ENCODE assay signal across 33 cellular contexts in genomic region chr20:14807224-14807623, GRCh38.
"Had no signal": no experiment of that assay in that cellular context is flagged by ENCODE, and none has a peak within 500 bp of the region (broad histone marks: within the 10 kb centered on the region; RNA-seq: fewer than 3 reads in every experiment).

No MANE protein-coding gene starts in this region.

- H3K4me3 Mint-ChIP-seq: naive thymus-derived CD4-positive, alpha-beta T cell; natural killer cell; nephron; neural progenitor cell; stimulated activated memory B cell treated with anti-CD40 and anti-IgM and Interleukin-4, amounts not matched to agents 10 μg/mL and 1 μg/mL and 100 μg/mL, for 72 hours; stimulated activated naive CD8-positive, alpha-beta T cell treated with anti-CD3 and anti-CD28 coated beads, Interleukin-15, amount 100 ng/mL, for 72 hours; type B pancreatic cell had no signal

- H3K36me3 ChIP-seq: neural progenitor cell, neutrophil, ovary, spleen, suprapubic skin, tibial artery, transverse colon, upper lobe of right lung, uterus had no signal

- H3K9ac ChIP-seq: neural progenitor cell, parathyroid adenoma had no signal

- H3K4me1 Mint-ChIP-seq: naive thymus-derived CD4-positive, alpha-beta T cell; natural killer cell; nephron; neural progenitor cell; stimulated activated memory B cell treated with anti-CD40 and anti-IgM and Interleukin-4, amounts not matched to agents 10 μg/mL and 1 μg/mL and 100 μg/mL, for 72 hours; stimulated activated naive CD8-positive, alpha-beta T cell treated with anti-CD3 and anti-CD28 coated beads, Interleukin-15, amount 100 ng/mL, for 72 hours had no signal

- ATAC-seq: naive thymus-derived CD4-positive, alpha-beta T cell; natural killer cell; psoas muscle; right cardiac atrium; sciatic nerve; stimulated activated memory B cell treated with anti-CD40 and anti-IgM and Interleukin-4, amounts not matched to agents 10 μg/mL and 1 μg/mL and 100 μg/mL, for 72 hours; stimulated activated naive CD8-positive, alpha-beta T cell treated with anti-CD3 and anti-CD28 coated beads, Interleukin-15, amount 100 ng/mL, for 72 hours; stimulated activated naive CD8-positive, alpha-beta T cell treated with anti-CD3 and anti-CD28 coated beads, Interleukin-15, Interleukin-2, amounts not matched to agents 100 U/mL and 50 U/mL, for 24 hours; upper lobe of right lung had no signal

- H3K27ac ChIP-seq: neural progenitor cell, neutrophil, ovary, parathyroid adenoma, psoas muscle, skin epidermis, spleen, suprapubic skin, testis, tibial artery, transverse colon, upper lobe of right lung, uterus had no signal

- H3K27me3 ChIP-seq: neural progenitor cell, neutrophil, ovary, suprapubic skin, testis, tibial artery, transverse colon, upper lobe of right lung, uterus had no signal

- H2AFZ ChIP-seq: neural progenitor cell, parathyroid adenoma had no signal

- H3K36me3 Mint-ChIP-seq: stimulated activated memory B cell treated with anti-CD40 and anti-IgM and Interleukin-4, amounts not matched to agents 10 μg/mL and 1 μg/mL and 100 μg/mL, for 72 hours had no signal

- H3K27me3 Mint-ChIP-seq: naive thymus-derived CD4-positive, alpha-beta T cell; progenitor cell of endocrine pancreas; stimulated activated naive CD8-positive, alpha-beta T cell treated with anti-CD3 and anti-CD28 coated beads, Interleukin-15, amount 100 ng/mL, for 72 hours; type B pancreatic cell had no signal

- H3K4me1 ChIP-seq: neural progenitor cell, parathyroid adenoma, psoas muscle, spleen, suprapubic skin, testis, tibial artery, transverse colon, upper lobe of right lung, uterus had no signal

- H3K4me2 ChIP-seq: neural progenitor cell, smooth muscle cell had no signal

- DNase-seq: naive thymus-derived CD4-positive, alpha-beta T cell; natural killer cell; nucleus accumbens; ovary; posterior cingulate gyrus; psoas muscle; right cardiac atrium; spleen; stimulated activated CD4-positive, alpha-beta T cell treated with anti-CD3 and anti-CD28 coated beads, Interleukin-12 subunit alpha, Interleukin-12 subunit beta, amount 100 ng/mL, for 4 hours; stimulated activated CD4-positive, alpha-beta T cell treated with anti-CD3 and anti-CD28 coated beads, Interleukin-1b, Interleukin-23, amount 100 ng/mL, for 48 hours; stimulated activated CD4-positive, alpha-beta T cell treated with anti-CD3 and anti-CD28 coated beads, Interleukin-4, amount 100 ng/mL, for 1 hour; stimulated activated CD4-positive, alpha-beta T cell treated with anti-CD3 and anti-CD28 coated beads, Interleukin-4, amount 100 ng/mL, for 4 hours; stimulated activated CD8-positive, alpha-beta memory T cell treated with anti-CD3 and anti-CD28 coated beads, Interleukin-4, amount 100 ng/mL, for 48 hours; stimulated activated naive CD4-positive, alpha-beta T cell; stimulated activated naive CD8-positive, alpha-beta T cell treated with anti-CD3 and anti-CD28 coated beads, Interleukin-15, amount 100 ng/mL, for 72 hours; stimulated activated naive CD8-positive, alpha-beta T cell treated with anti-CD3 and anti-CD28 coated beads, Interleukin-15, Interleukin-2, amounts not matched to agents 100 U/mL and 50 U/mL, for 24 hours; substantia nigra; testis; tibial artery; transverse colon; upper lobe of right lung; uterus had no signal

- H3K9me3 ChIP-seq: neutrophil, ovary, psoas muscle, suprapubic skin, testis, uterus had no signal

- H3K4me3 ChIP-seq: neural progenitor cell, ovary, psoas muscle, skin epidermis, smooth muscle cell, spleen, suprapubic skin, testis, tibial artery, transverse colon, upper lobe of right lung, uterus had no signal

- H3K27ac Mint-ChIP-seq: naive thymus-derived CD4-positive, alpha-beta T cell; natural killer cell; nephron; neural progenitor cell; progenitor cell of endocrine pancreas; stimulated activated memory B cell treated with anti-CD40 and anti-IgM and Interleukin-4, amounts not matched to agents 10 μg/mL and 1 μg/mL and 100 μg/mL, for 72 hours; stimulated activated naive CD8-positive, alpha-beta T cell treated with anti-CD3 and anti-CD28 coated beads, Interleukin-15, amount 100 ng/mL, for 72 hours; type B pancreatic cell had no signal
